16 cellular contexts compared by ENCODE assay signal in the genomic region with DNA sequence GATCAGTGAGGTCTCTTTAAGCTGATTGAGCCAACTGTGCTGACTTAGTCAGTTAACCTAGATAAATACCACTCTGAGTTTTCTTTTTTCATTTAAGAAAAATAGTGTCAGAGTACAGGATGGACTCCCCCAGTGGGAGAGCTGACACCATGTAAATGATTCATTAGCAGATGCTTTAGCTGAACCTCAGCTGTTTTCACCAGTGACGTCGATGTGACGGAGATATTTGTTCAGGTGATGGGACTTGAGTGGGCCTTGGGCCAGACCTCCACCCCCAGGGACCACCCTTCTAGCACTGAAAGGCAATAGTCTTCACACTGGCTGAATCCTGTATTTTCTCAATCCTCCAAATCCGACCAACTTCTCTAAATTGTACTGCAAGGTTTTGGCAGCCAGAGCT.
"Had no signal": no experiment of that assay in that cellular context is flagged by ENCODE, and none has a peak within 500 bp of the region (broad histone marks: within the 10 kb centered on the region; RNA-seq: fewer than 3 reads in every experiment).

No MANE protein-coding gene starts in this region.

- H3K36me3 ChIP-seq: prostate gland, right lobe of liver, thoracic aorta had no signal

- H3K4me1 ChIP-seq: prostate gland, right lobe of liver had no signal

- H3K9me3 Mint-ChIP-seq: activated naive CD4-positive, alpha-beta T cell treated with anti-CD3 and anti-CD28 coated beads, Interleukin-2, amount 50 U/mL, for 72 hours; mesothelial cell of epicardium; natural killer cell treated with Interleukin-12 subunit alpha and Interleukin-12 subunit beta and Interleukin-15 and Interleukin-18, amount 100 ng/mL, for 72 hours; T-helper 2 cell treated with Interferon-gamma antibody and Interleukin-4, amounts not matched to agents 5 μg/mL and 100 μg/mL, for 36 hours; WTC11 had no signal

- H3K4me1 Mint-ChIP-seq: activated CD4-positive, alpha-beta T cell treated with anti-CD3 and anti-CD28 coated beads for 36 hours; stimulated activated naive B cell treated with anti-CD40 and anti-IgM and Interleukin-4, amounts not matched to agents 10 μg/mL and 1 μg/mL and 100 μg/mL, for 72 hours; WTC11 had no signal

- H2AFZ ChIP-seq: hepatocyte had no signal

- DNase-seq: activated CD4-positive, alpha-beta T cell treated with anti-CD3 and anti-CD28 coated beads for 36 hours; activated CD4-positive, alpha-beta T cell treated with anti-CD3 and anti-CD28 coated beads, Interleukin-2, amount 50 U/mL, for 48 hours; activated gamma-delta T cell; left colon; nucleus accumbens; right lobe of liver; stimulated activated naive B cell treated with anti-CD40 and anti-IgM and Interleukin-4, amounts not matched to agents 10 μg/mL and 1 μg/mL and 100 μg/mL, for 72 hours had no signal

- H3K27ac Mint-ChIP-seq: activated CD4-positive, alpha-beta T cell treated with anti-CD3 and anti-CD28 coated beads for 36 hours; activated naive CD4-positive, alpha-beta T cell treated with anti-CD3 and anti-CD28 coated beads, Interleukin-2, amount 50 U/mL, for 72 hours; natural killer cell treated with Interleukin-12 subunit alpha and Interleukin-12 subunit beta and Interleukin-15 and Interleukin-18, amount 100 ng/mL, for 72 hours; stimulated activated naive B cell treated with anti-CD40 and anti-IgM and Interleukin-4, amounts not matched to agents 10 μg/mL and 1 μg/mL and 100 μg/mL, for 72 hours; T-helper 2 cell treated with Interferon-gamma antibody and Interleukin-4, amounts not matched to agents 5 μg/mL and 100 μg/mL, for 36 hours; WTC11 had no signal

- H3K4me3 Mint-ChIP-seq: activated CD4-positive, alpha-beta T cell treated with anti-CD3 and anti-CD28 coated beads for 36 hours; mesothelial cell of epicardium; natural killer cell treated with Interleukin-12 subunit alpha and Interleukin-12 subunit beta and Interleukin-15 and Interleukin-18, amount 100 ng/mL, for 72 hours; stimulated activated naive B cell treated with anti-CD40 and anti-IgM and Interleukin-4, amounts not matched to agents 10 μg/mL and 1 μg/mL and 100 μg/mL, for 72 hours; T-helper 2 cell treated with Interferon-gamma antibody and Interleukin-4, amounts not matched to agents 5 μg/mL and 100 μg/mL, for 36 hours; WTC11 had no signal

- H3K27ac ChIP-seq: prostate gland, right lobe of liver, SK-N-MC, thoracic aorta had no signal

- H3K4me2 ChIP-seq: hepatocyte had no signal

- H3K4me3 ChIP-seq: hepatocyte, prostate gland, right lobe of liver, SK-N-MC, thoracic aorta had no signal

- H3K27me3 ChIP-seq: hepatocyte, right lobe of liver had no signal

- H3K27me3 Mint-ChIP-seq: activated CD4-positive, alpha-beta T cell treated with anti-CD3 and anti-CD28 coated beads for 36 hours; stimulated activated naive B cell treated with anti-CD40 and anti-IgM and Interleukin-4, amounts not matched to agents 10 μg/mL and 1 μg/mL and 100 μg/mL, for 72 hours had no signal

- ATAC-seq: activated CD4-positive, alpha-beta T cell treated with anti-CD3 and anti-CD28 coated beads for 36 hours; activated naive CD4-positive, alpha-beta T cell treated with anti-CD3 and anti-CD28 coated beads, Interleukin-2, amount 50 U/mL, for 72 hours; left colon; natural killer cell treated with Interleukin-12 subunit alpha and Interleukin-12 subunit beta and Interleukin-15 and Interleukin-18, amount 100 ng/mL, for 72 hours; right lobe of liver; stimulated activated naive B cell treated with anti-CD40 and anti-IgM and Interleukin-4, amounts not matched to agents 10 μg/mL and 1 μg/mL and 100 μg/mL, for 72 hours; WTC11 had no signal

- H3K36me3 Mint-ChIP-seq: mesothelial cell of epicardium; natural killer cell treated with Interleukin-12 subunit alpha and Interleukin-12 subunit beta and Interleukin-15 and Interleukin-18, amount 100 ng/mL, for 72 hours; stimulated activated naive B cell treated with anti-CD40 and anti-IgM and Interleukin-4, amounts not matched to agents 10 μg/mL and 1 μg/mL and 100 μg/mL, for 72 hours; WTC11 had no signal

- H3K9me3 ChIP-seq: prostate gland, right lobe of liver, thoracic aorta had no signal
